8 cellular contexts compared by ENCODE assay signal in the genomic region with DNA sequence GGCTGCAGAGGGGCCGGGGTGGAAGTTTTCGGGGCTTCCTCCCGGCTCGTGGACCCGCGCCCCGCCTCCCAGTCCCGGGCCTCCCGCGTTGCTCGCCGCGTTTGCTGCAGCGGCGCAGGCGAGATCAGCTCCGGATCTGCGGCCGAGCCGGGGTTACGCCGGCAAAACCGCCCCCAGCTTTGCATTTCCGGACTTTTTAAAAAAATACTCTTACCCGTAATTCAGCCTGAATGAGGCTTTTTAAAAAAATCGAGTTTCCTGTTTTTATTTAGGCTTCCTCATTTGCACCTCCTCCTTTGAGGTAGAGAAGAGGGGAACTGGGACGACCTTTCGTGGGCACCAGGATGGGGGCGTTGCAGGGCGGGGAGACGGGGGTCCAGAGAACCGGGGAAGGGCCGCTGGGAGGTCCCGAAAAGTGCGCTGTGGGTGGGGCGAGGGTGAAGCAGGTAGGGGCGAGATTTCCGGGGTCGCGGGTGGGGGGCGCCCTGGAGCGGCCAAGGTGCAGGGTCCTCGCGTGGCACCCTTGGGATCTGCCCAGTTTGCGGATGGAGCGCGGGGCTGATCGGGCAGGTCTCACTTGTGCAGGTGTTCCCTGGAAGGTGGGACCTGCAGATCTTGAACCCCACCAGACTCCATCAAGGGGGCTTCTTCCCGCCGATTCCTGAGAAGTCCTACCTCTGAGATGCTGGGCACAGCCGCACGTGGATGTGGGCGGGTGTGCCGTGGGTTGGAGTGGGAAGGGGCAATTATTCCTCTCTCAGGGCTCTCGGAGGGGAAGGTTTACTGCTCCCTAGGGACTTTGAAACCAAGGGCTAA. TPM values are rescaled to one million over a fixed set of nuclear protein-coding genes. Genes with fewer than 3 reads are reported as not detected.
DNase-seq lines count a peak whose midpoint lies in the region; ATAC-seq and TF ChIP-seq lines count a peak whose summit lies in the region.

No MANE protein-coding gene starts in this region.

- H3K9me3 ChIP-seq in DOHH2 (ENCODE audit: control insufficient read depth, insufficient read depth, low read length) (no peaks in the 10 kb centered on the region), HUES64 (ENCODE audit: insufficient read depth, low read depth, low read length) (no peaks in the 10 kb centered on the region), esophagus muscularis mucosa (no peaks in the 10 kb centered on the region), parathyroid adenoma (ENCODE audit: control insufficient read depth, low read length) (no peaks in the 10 kb centered on the region)

- peak; percentile 53 to 57 for DNase-seq in activated CD4-positive, alpha-beta T cell treated with anti-CD3 and anti-CD28 coated beads, Interleukin-2, amount 50 U/mL, for 48 hours
- DNase-seq in esophagus muscularis mucosa (ENCODE audit: extremely low spot score) (no peak), cerebellar cortex (ENCODE audit: low spot score) (no peak), DMS79 (lab: John Stamatoyannopoulos, UW) (no peak)

- no peak for ATAC-seq in GM18517 (IDR thresholded peaks at IDR 0.05; ENCODE audit: unreplicated experiment)

- intact Hi-C loops in esophagus muscularis mucosa (cut with DNase I), result no loop called here

- TF ChIP-seq CTCF in DOHH2 (IDR thresholded peaks at IDR 0.05; ENCODE audit: low read depth, low read length, poor library complexity, severe bottlenecking) (peak; percentile 50), esophagus muscularis mucosa (IDR thresholded peaks at IDR 0.05) (no peak), parathyroid adenoma (IDR thresholded peaks at IDR 0.05) (no peak)

- H3K4me3 ChIP-seq in DOHH2 (ENCODE audit: low read length), result peak overlapping the region; percentile 86
- peak overlapping the region; percentile 65 for H3K4me3 ChIP-seq in HUES64 (ENCODE audit: low read length)
- peak overlapping the region; percentile 49 to 64 (median 55) for H3K4me3 ChIP-seq in esophagus muscularis mucosa
- no peak overlapping the region for H3K4me3 ChIP-seq in parathyroid adenoma (ENCODE audit: low read depth, low read length)

- TF ChIP-seq EP300 in esophagus muscularis mucosa (IDR thresholded peaks at IDR 0.05), result no peak

- H3K27me3 ChIP-seq in DOHH2 (ENCODE audit: control insufficient read depth, low read length) (no peaks in the 10 kb centered on the region), HUES64 (ENCODE audit: insufficient read depth, low read length) (peaks cover 52% of the 10 kb centered on the region), esophagus muscularis mucosa (peaks cover 4 to 58% (median 17%) of the 10 kb centered on the region in 4 donors), parathyroid adenoma (ENCODE audit: control insufficient read depth, insufficient read depth, low read length) (no peaks in the 10 kb centered on the region)

- TF ChIP-seq POLR2A in esophagus muscularis mucosa (IDR thresholded peaks at IDR 0.05; ENCODE audit: low read depth), result no peak

- no peak overlapping the region for H2AFZ ChIP-seq in parathyroid adenoma

- H3K4me2 ChIP-seq in DOHH2 (ENCODE audit: low read length) (peak overlapping the region; percentile 85), parathyroid adenoma (ENCODE audit: low read length) (peak overlapping the region; percentile 28)

- H3F3A ChIP-seq in DOHH2 (ENCODE audit: control insufficient read depth, insufficient read depth), result peaks cover 22% of the 10 kb centered on the region

- H4K20me1 ChIP-seq in DOHH2 (ENCODE audit: control insufficient read depth, insufficient read depth, low read depth, low read length), result no peaks in the 10 kb centered on the region

- peaks cover 58% of the 10 kb centered on the region for H3K4me1 ChIP-seq in DOHH2 (ENCODE audit: control insufficient read depth, low read length)
- H3K4me1 ChIP-seq in HUES64 (ENCODE audit: insufficient read depth, low read length), result peaks cover 4% of the 10 kb centered on the region; the same call in 1 of the 2 replicates
- H3K4me1 ChIP-seq in esophagus muscularis mucosa, result peaks cover 16 to 24% (median 21%) of the 10 kb centered on the region in 4 donors
- H3K4me1 ChIP-seq in parathyroid adenoma, result no peaks in the 10 kb centered on the region

- H3K9ac ChIP-seq in HUES64 (ENCODE audit: low read depth, low read length) (peak overlapping the region; percentile 56; the same call in 1 of the 2 replicates), parathyroid adenoma (no peak overlapping the region)

- H3K36me3 ChIP-seq in DOHH2 (ENCODE audit: control insufficient read depth, low read length) (no peaks in the 10 kb centered on the region), HUES64 (ENCODE audit: insufficient read depth, low read length) (no peaks in the 10 kb centered on the region), esophagus muscularis mucosa (no peaks in the 10 kb centered on the region), parathyroid adenoma (ENCODE audit: control insufficient read depth, insufficient read depth, low read length) (no peaks in the 10 kb centered on the region)

- no peaks in the 10 kb centered on the region for H3K9me2 ChIP-seq in DOHH2 (replicated peaks; ENCODE audit: control insufficient read depth, low read length)

- WGBS in HUES64, result 13% methylated on average over 55 of the region's 55 CpGs
- 3% methylated on average over 39 of the region's 55 CpGs for WGBS in esophagus muscularis mucosa

- H3K27ac ChIP-seq in DOHH2 (ENCODE audit: low read depth, low read length) (peak overlapping the region; percentile 90), HUES64 (ENCODE audit: low read depth, low read length) (no peak overlapping the region), esophagus muscularis mucosa (replicated peaks in 1 of 4) (peak overlapping the region in 3 of 4 donors; percentile 55 to 67 (median 57)), parathyroid adenoma (no peak overlapping the region)

- peaks cover 41% of the 10 kb centered on the region for H3K79me2 ChIP-seq in DOHH2 (ENCODE audit: control insufficient read depth, low read length)
- no peaks in the 10 kb centered on the region for H3K79me2 ChIP-seq in parathyroid adenoma

RNA-seq across cellular contexts. Expression of gene PIK3CD, which starts 1.1 kb away (rescaled TPM):
- polyA plus RNA-seq in HUES64 (2013, experiment 1 of 2), result 6.1 TPM
- 6.1 TPM for polyA plus RNA-seq in HUES64 (2013, experiment 2 of 2)
- total RNA-seq in esophagus muscularis mucosa, result 10 to 100 TPM in 3 of 4 donors, 1 to 10 TPM in 1; 7.9 to 30.4 (median 13.9) TPM

Comparison
In these comparisons a context has a peak if more than half of its experiments do, and no peak if none do; other contexts are left out.
1. H3K27ac ChIP-seq: peak in DOHH2 (single experiment) and esophagus muscularis mucosa (3 of 4); none in HUES64 (single experiment) and parathyroid adenoma (single experiment).
2. DNase-seq: peak in activated CD4-positive, alpha-beta T cell treated with anti-CD3 and anti-CD28 coated beads, Interleukin-2, amount 50 U/mL, for 48 hours (2 of 2); none in esophagus muscularis mucosa (single experiment), cerebellar cortex (single experiment) and DMS79 (single experiment).